ENCODE assay signal across 12 cellular contexts in the genomic region with DNA sequence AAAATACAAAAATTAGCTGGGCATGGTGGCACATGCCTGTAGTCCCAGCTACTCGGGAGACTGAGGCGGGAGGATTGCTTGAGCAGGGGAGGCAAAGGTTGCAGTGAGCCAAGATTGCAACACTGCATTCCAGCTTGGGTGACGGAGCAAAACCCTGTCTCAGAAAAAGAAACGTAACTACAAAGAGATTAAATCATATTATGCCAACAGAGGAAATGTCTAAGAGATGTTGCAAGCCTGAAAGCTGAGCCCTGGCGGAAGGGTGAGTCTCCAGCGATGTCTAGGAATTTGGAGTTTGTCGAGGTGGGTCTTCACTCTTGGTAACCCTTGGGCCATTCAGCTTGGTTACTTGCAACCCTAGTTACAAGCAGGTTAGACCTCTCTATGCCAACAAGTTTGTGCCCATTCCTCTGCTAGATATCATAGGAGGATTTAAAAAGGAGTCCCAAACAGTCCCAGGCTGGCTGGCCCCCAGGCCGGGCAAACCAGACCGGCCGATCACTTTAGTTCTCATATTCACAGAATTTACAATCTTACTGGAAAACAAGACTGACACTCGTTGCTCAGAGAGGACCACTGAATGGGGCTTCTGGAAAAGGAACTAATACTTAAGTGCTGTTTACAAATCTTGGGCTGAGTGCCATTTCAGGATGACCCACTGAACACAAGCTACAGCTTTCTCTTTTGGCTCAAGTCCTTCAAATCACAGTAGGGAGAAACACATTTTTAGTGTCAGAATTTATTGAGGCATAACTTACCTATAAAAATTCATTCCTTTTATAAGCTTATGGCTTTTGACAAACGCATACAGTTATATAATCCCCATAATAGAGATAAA. TPM values are rescaled to one million over a fixed set of nuclear protein-coding genes. Genes with fewer than 3 reads are reported as not detected.
A peak's percentile ranks its signal among the peaks of the same experiment; 100 is the strongest.
DNase-seq lines count a peak whose midpoint lies in the region; ATAC-seq and TF ChIP-seq lines count a peak whose summit lies in the region.
"Had no signal": no experiment of that assay in that cellular context is flagged by ENCODE, and none has a peak within 500 bp of the region (broad histone marks: within the 10 kb centered on the region; RNA-seq: fewer than 3 reads in every experiment).

No MANE protein-coding gene starts in this region.

- H3K9me3 ChIP-seq in PC-9 (ENCODE audit: insufficient read depth, low read depth) (no peaks in the 10 kb centered on the region), skeletal muscle satellite cell (replicated peaks; ENCODE audit: low read length) (no peaks in the 10 kb centered on the region)

- CTCF ChIA-PET in PC-9 (lab: Charles Lee) = interaction anchor here (0.7 to 1.1 kb wide), 3 partner anchors 9 to 37 kb away, joined by 4 to 7 read pairs (median 4); no protein-coding TSS in a partner anchor

- ATAC-seq in GM19452 (IDR thresholded peaks at IDR 0.05; ENCODE audit: unreplicated experiment) = no peak

- TF ChIP-seq CTCF in PC-9 (conservative IDR thresholded peaks at IDR 0.05) = no peak
- TF ChIP-seq CTCF in fibroblast of mammary gland (conservative IDR thresholded peaks at IDR 0.05; ENCODE audit: control insufficient read depth, insufficient read depth, low read depth, low read length) = no peak

- H2AFZ ChIP-seq in PC-9 = peak overlapping the region; percentile 50

- no peaks in the 10 kb centered on the region for H4K20me1 ChIP-seq in PC-9 (ENCODE audit: insufficient read depth)

- H3K4me3 Mint-ChIP-seq in immature natural killer cell = no peak overlapping the region

- intact Hi-C loops in PC-9 (cut with micrococcal nuclease; ENCODE audit: unreplicated experiment) = loop anchor here (1.0 kb wide), 2 partner anchors 25 to 37 kb away; no protein-coding TSS in a partner anchor

- H3K4me2 ChIP-seq in PC-9 (peak overlapping the region; percentile 67), skeletal muscle satellite cell (ENCODE audit: low read length) (peak overlapping the region; percentile 71)

- H3K27ac ChIP-seq in PC-9 = peak overlapping the region; percentile 84
- H3K27ac ChIP-seq: SK-N-MC had no signal

- H3K4me1 ChIP-seq in PC-9 (replicated peaks; ENCODE audit: insufficient read depth) = peaks cover 75% of the 10 kb centered on the region
- peaks cover 8% of the 10 kb centered on the region for H3K4me1 ChIP-seq in skeletal muscle satellite cell (ENCODE audit: control insufficient read depth, insufficient read depth, low read length)

- H3K27ac Mint-ChIP-seq in immature natural killer cell = no peak overlapping the region

- DNase-seq in HCEC 1CT (peak; percentile 74), PC-9 (peak; percentile 86 to 97), fibroblast of mammary gland (ENCODE audit: low read depth) (peak; percentile 26), immature natural killer cell (no peak), 8988T (no peak)
- DNase-seq: anterior cingulate cortex; NCI-H2171 treated with DMSO at 0.1 percent for 48 hours; stimulated activated CD4-positive, alpha-beta T cell treated with anti-CD3 and anti-CD28 coated beads, Interleukin-15, amount 100 ng/mL, for 24 hours had no signal

- H3K36me3 ChIP-seq in PC-9 (ENCODE audit: low read depth) (no peaks in the 10 kb centered on the region), skeletal muscle satellite cell (ENCODE audit: insufficient read depth, low read length) (no peaks in the 10 kb centered on the region)

- H3K27me3 ChIP-seq in PC-9 (ENCODE audit: insufficient read depth, low read depth) (no peaks in the 10 kb centered on the region), skeletal muscle satellite cell (ENCODE audit: control insufficient read depth, insufficient read depth, low read length) (peaks cover 15% of the 10 kb centered on the region)

- H3K9me3 Mint-ChIP-seq in immature natural killer cell = no peaks in the 10 kb centered on the region

- no peaks in the 10 kb centered on the region for H3K4me1 Mint-ChIP-seq in immature natural killer cell

- TSS peak; percentile 93 for BruUV-seq in PC-9 (replicated peaks; lab: Mats Ljungman, UMichigan)

- H3F3A ChIP-seq in PC-9 (ENCODE audit: insufficient read depth, low read depth) = peaks cover 55% of the 10 kb centered on the region

- H3K27me3 Mint-ChIP-seq in immature natural killer cell (ENCODE audit: low read depth in 3 of 3) = peaks cover 0 to 9% (median 1%) of the 10 kb centered on the region in 3 donors

- no peaks in the 10 kb centered on the region for H3K9me2 ChIP-seq in PC-9 (ENCODE audit: insufficient read depth)

- no peak overlapping the region for H3K9ac ChIP-seq in skeletal muscle satellite cell (ENCODE audit: low read depth, low read length)

- H3K79me2 ChIP-seq in PC-9 (ENCODE audit: low read depth) = no peaks in the 10 kb centered on the region

- H3K4me3 ChIP-seq in PC-9 (peak overlapping the region; percentile 35; the same call in 1 of the 2 replicates), fibroblast of mammary gland (ENCODE audit: control insufficient read depth, low read depth, low read length) (no peak overlapping the region), skeletal muscle satellite cell (ENCODE audit: low read length) (no peak overlapping the region)
- H3K4me3 ChIP-seq: SK-N-MC had no signal

- peaks cover 0 to 5% (median 0%) of the 10 kb centered on the region in 3 donors for H3K36me3 Mint-ChIP-seq in immature natural killer cell

- POLR2A ChIA-PET in PC-9 (lab: Charles Lee; ENCODE audit: unreplicated experiment) = interaction anchor here (0.5 to 0.8 kb wide), 5 partner anchors 24 to 1656 kb away, joined by 3 to 7 read pairs (median 5); no protein-coding TSS in a partner anchor

RNA-seq across cellular contexts. Expression of a gene that starts 27.1 kb away (rescaled TPM):
- total RNA-seq in PC-9 (2021) = 26.8 and 27.6 TPM in 2 replicates
- 9.8 and 14.4 TPM in 2 replicates for total RNA-seq in skeletal muscle satellite cell (2012; rRNA removed)
- polyA plus RNA-seq in immature natural killer cell = 1 to 10 TPM in 2 of 3 donors, under 1 TPM in 1; 0.67 to 3.6 (median 2.2) TPM

RNA-seq across cellular contexts. Expression of a gene that starts 59.9 kb away (rescaled TPM):
- total RNA-seq in PC-9 (2021) = 0.45 and 1.2 TPM in 2 replicates
- total RNA-seq in skeletal muscle satellite cell (2012; rRNA removed) = not detected in 2 replicates
- not detected for polyA plus RNA-seq in immature natural killer cell
- total RNA-seq: glomerular endothelial cell had no signal

Comparison
In these comparisons a context has a peak if more than half of its experiments do, and no peak if none do; other contexts are left out.
1. DNase-seq: peak in HCEC 1CT (single experiment), PC-9 (2 of 2) and fibroblast of mammary gland (single experiment); none in immature natural killer cell (0 of 3) and 8988T (single experiment).